ENCODE assay signal across 11 cellular contexts in the genomic region with DNA sequence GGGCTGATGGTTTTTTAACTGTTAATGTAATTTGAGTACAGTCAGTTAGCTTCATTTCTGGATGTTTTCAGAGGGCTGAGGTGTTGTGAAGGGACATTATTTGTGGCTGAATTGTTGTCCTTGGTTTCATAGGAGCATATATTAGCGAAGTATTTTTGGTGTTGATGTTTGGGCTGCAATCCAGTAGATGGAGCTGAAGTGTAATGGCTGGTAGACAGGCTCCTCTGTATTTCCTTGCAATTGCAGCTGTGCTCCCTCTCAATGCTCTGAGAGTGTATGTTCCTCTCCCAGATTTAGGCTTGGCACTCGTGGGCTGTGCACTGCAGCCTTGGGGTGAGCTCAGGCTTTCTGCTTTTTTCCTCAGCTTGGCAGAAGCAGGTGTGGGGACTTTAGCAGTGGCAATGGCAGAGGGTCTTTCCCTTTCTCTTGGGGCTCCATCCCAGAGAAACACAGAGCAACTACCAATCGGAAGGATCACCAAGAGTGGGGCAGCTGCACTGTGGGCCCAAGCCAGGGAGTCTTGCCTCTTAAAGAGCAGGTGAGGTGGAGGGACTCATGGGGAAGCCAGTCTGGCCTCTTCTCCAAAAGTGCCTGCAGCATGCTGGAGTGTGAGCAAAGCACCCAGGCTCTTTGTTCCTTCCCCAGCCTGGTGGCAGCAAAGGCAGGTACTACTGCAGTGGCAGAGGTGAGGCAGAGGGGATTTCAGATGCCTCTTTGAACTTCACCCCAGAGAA.
DNase-seq lines count a peak whose midpoint lies in the region; ATAC-seq and TF ChIP-seq lines count a peak whose summit lies in the region.
"Had no signal": no experiment of that assay in that cellular context is flagged by ENCODE, and none has a peak within 500 bp of the region (broad histone marks: within the 10 kb centered on the region; RNA-seq: fewer than 3 reads in every experiment).

No MANE protein-coding gene starts in this region.

- H3K36me3 ChIP-seq in SK-N-SH (replicated peaks in 1 of 2; ENCODE audit: control insufficient read depth in 1 of 2, insufficient read depth in 2 of 2, low read length in 1 of 2) (no peaks in the 10 kb centered on the region), KMS-11 (ENCODE audit: insufficient read depth) (no peaks in the 10 kb centered on the region)

- H3K4me2 ChIP-seq in SK-N-SH (no peak overlapping the region), KMS-11 (no peak overlapping the region)

- H4K20me1 ChIP-seq in SK-N-SH (ENCODE audit: insufficient read depth) (no peaks in the 10 kb centered on the region), KMS-11 (ENCODE audit: insufficient read depth) (no peaks in the 10 kb centered on the region)

- no peaks in the 10 kb centered on the region for H3K9me2 ChIP-seq in SK-N-SH

- TF ChIP-seq RAD21 in SK-N-SH (IDR thresholded peaks at IDR 0.05; ENCODE audit: low read length), result peak; percentile 28; the same call in 1 of the 2 replicates

- TF ChIP-seq CTCF in SK-N-SH (IDR thresholded peaks at IDR 0.05), result no peak
- TF ChIP-seq CTCF in KMS-11 (conservative IDR thresholded peaks at IDR 0.05; ENCODE audit: low read depth, low read length), result peak; percentile 22; the same call in 1 of the 2 replicates

- in situ Hi-C loops in T47D (cut with HindIII; ENCODE audit: low pct_unique_long_range_greater_than_20kb, low sequenced_read_pairs), result no loop called here

- DNase-seq in SK-N-SH, result no peak
- peak; percentile 6 to 84 for DNase-seq in T47D (ENCODE audit: low read depth in 1 of 2, low spot score in 1 of 2)
- no peak for DNase-seq in activated naive CD4-positive, alpha-beta T cell treated with anti-CD3 and anti-CD28 coated beads, Interleukin-2, amount 50 U/mL, for 16 hours
- no peak for DNase-seq in amniotic stem cell (lab: John Stamatoyannopoulos, UW)
- DNase-seq in hypothalamus (lab: John Stamatoyannopoulos, UW), result no peak
- DNase-seq in activated CD4-positive, alpha-beta T cell treated with anti-CD3 and anti-CD28 coated beads, Interleukin-2, amount 50 U/mL, for 48 hours, result no peak
- DNase-seq: activated effector memory CD4-positive, alpha-beta T cell treated with Interleukin-2 at 50 U/mL for 16 hours; immature natural killer cell; NCI-H146 had no signal

- no peaks in the 10 kb centered on the region for H3K27me3 ChIP-seq in SK-N-SH (ENCODE audit: insufficient read depth)
- no peaks in the 10 kb centered on the region for H3K27me3 ChIP-seq in KMS-11 (ENCODE audit: insufficient read depth, low read depth)

- H3K27ac ChIP-seq in SK-N-SH (ENCODE audit: low read depth in 2 of 2, low read length in 1 of 2) (no peak overlapping the region), KMS-11 (no peak overlapping the region)

- POLR2A ChIA-PET in SK-N-SH (lab: Yijun Ruan, JAX), result no interaction called here

- no peak for ATAC-seq in SK-N-SH treated with all-trans-retinoic acid at 6 μM for 48 hours

- no peak for TF ChIP-seq EP300 in SK-N-SH (IDR thresholded peaks at IDR 0.05; ENCODE audit: borderline replicate concordance in 1 of 2, low read depth in 1 of 2, low read length in 1 of 2)

- H3K9ac ChIP-seq in SK-N-SH, result no peak overlapping the region
- no peak overlapping the region for H3K9ac ChIP-seq in KMS-11

- H3K79me2 ChIP-seq in SK-N-SH (ENCODE audit: insufficient read depth) (no peaks in the 10 kb centered on the region), KMS-11 (ENCODE audit: insufficient read depth, low read depth) (no peaks in the 10 kb centered on the region)

- no peak overlapping the region for H3K4me3 ChIP-seq in SK-N-SH (ENCODE audit: low read depth in 2 of 2, low read length in 1 of 2)
- H3K4me3 ChIP-seq in KMS-11 (IDR thresholded peaks at IDR 0.05; ENCODE audit: insufficient read depth, low read depth, low read length), result no peak overlapping the region

- H2AFZ ChIP-seq in SK-N-SH (ENCODE audit: low read depth) (no peak overlapping the region), KMS-11 (ENCODE audit: low read depth) (no peak overlapping the region)

- CTCF ChIA-PET in SK-N-SH (lab: Yijun Ruan, JAX), result interaction anchor here (1.7 to 1.8 kb wide), 2 partner anchors 10 to 13 kb away, joined by 4 to 5 read pairs; no protein-coding TSS in a partner anchor

- H3K9me3 ChIP-seq in SK-N-SH, result no peaks in the 10 kb centered on the region

- WGBS in SK-N-SH (ENCODE audit: low lambda C conversion rate), result 31% methylated on average over 3 of the region's 3 CpGs

- H3K4me1 ChIP-seq in SK-N-SH (ENCODE audit: control insufficient read depth in 1 of 2, insufficient read depth in 2 of 2, low read depth in 1 of 2, low read length in 1 of 2) (no peaks in the 10 kb centered on the region), KMS-11 (ENCODE audit: low read depth, poor library complexity, severe bottlenecking) (no peaks in the 10 kb centered on the region)

- H3F3A ChIP-seq in SK-N-SH (replicated peaks; ENCODE audit: insufficient read depth), result no peaks in the 10 kb centered on the region

TF ChIP-seq in SK-N-SH, 30 proteins besides CTCF, POLR2A, EP300 and RAD21:
- TF ChIP-seq, protein P1, sequence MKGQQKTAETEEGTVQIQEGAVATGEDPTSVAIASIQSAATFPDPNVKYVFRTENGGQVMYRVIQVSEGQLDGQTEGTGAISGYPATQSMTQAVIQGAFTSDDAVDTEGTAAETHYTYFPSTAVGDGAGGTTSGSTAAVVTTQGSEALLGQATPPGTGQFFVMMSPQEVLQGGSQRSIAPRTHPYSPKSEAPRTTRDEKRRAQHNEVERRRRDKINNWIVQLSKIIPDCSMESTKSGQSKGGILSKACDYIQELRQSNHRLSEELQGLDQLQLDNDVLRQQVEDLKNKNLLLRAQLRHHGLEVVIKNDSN (IDR thresholded peaks at IDR 0.05; ENCODE audit: borderline replicate concordance, low read depth), result no peak
- no peak for TF ChIP-seq MEF2A (IDR thresholded peaks at IDR 0.05; ENCODE audit: borderline replicate concordance, low read depth)
- TF ChIP-seq FOSL2 (IDR thresholded peaks at IDR 0.05; ENCODE audit: borderline replicate concordance, low read depth), result no peak
- no peak for TF ChIP-seq GATA2 (CRISPR knock-in tag; IDR thresholded peaks at IDR 0.05)
- no peak for TF ChIP-seq TAF1 (IDR thresholded peaks at IDR 0.05; ENCODE audit: borderline replicate concordance, low read depth, low read length)
- no peak for TF ChIP-seq MXI1 (IDR thresholded peaks at IDR 0.05; ENCODE audit: low read depth, low read length)
- TF ChIP-seq FOXM1 (IDR thresholded peaks at IDR 0.05; ENCODE audit: low read depth), result no peak

TF ChIP-seq in SK-N-SH treated with all-trans-retinoic acid at 6 μM for 48 hours, 23 proteins besides CTCF, POLR2A, EP300 and RAD21:
- TF ChIP-seq, protein P2, sequence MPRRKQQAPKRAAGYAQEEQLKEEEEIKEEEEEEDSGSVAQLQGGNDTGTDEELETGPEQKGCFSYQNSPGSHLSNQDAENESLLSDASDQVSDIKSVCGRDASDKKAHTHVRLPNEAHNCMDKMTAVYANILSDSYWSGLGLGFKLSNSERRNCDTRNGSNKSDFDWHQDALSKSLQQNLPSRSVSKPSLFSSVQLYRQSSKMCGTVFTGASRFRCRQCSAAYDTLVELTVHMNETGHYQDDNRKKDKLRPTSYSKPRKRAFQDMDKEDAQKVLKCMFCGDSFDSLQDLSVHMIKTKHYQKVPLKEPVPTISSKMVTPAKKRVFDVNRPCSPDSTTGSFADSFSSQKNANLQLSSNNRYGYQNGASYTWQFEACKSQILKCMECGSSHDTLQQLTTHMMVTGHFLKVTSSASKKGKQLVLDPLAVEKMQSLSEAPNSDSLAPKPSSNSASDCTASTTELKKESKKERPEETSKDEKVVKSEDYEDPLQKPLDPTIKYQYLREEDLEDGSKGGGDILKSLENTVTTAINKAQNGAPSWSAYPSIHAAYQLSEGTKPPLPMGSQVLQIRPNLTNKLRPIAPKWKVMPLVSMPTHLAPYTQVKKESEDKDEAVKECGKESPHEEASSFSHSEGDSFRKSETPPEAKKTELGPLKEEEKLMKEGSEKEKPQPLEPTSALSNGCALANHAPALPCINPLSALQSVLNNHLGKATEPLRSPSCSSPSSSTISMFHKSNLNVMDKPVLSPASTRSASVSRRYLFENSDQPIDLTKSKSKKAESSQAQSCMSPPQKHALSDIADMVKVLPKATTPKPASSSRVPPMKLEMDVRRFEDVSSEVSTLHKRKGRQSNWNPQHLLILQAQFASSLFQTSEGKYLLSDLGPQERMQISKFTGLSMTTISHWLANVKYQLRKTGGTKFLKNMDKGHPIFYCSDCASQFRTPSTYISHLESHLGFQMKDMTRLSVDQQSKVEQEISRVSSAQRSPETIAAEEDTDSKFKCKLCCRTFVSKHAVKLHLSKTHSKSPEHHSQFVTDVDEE (CRISPR knock-in tag; IDR thresholded peaks at IDR 0.05), result no peak
- TF ChIP-seq, protein P3, sequence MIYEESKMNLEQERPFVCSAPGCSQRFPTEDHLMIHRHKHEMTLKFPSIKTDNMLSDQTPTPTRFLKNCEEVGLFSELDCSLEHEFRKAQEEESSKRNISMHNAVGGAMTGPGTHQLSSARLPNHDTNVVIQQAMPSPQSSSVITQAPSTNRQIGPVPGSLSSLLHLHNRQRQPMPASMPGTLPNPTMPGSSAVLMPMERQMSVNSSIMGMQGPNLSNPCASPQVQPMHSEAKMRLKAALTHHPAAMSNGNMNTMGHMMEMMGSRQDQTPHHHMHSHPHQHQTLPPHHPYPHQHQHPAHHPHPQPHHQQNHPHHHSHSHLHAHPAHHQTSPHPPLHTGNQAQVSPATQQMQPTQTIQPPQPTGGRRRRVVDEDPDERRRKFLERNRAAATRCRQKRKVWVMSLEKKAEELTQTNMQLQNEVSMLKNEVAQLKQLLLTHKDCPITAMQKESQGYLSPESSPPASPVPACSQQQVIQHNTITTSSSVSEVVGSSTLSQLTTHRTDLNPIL (CRISPR knock-in tag; IDR thresholded peaks at IDR 0.05; ENCODE audit: low read depth), result no peak
- TF ChIP-seq BACH2 (CRISPR knock-in tag; IDR thresholded peaks at IDR 0.05; ENCODE audit: borderline replicate concordance), result no peak
- no peak for TF ChIP-seq ZC3H10 (CRISPR knock-in tag; IDR thresholded peaks at IDR 0.05)
- TF ChIP-seq RARB (CRISPR knock-in tag; IDR thresholded peaks at IDR 0.05), result no peak
- TF ChIP-seq ISL1 (CRISPR knock-in tag; IDR thresholded peaks at IDR 0.05), result no peak
- TF ChIP-seq SNAI2 (CRISPR knock-in tag; IDR thresholded peaks at IDR 0.05), result no peak
- no peak for TF ChIP-seq ZNF70 (CRISPR knock-in tag; IDR thresholded peaks at IDR 0.05)

Comparison
In these comparisons a context has a peak if more than half of its experiments do, and no peak if none do; other contexts are left out.
1. DNase-seq: peak in T47D (2 of 2); none in SK-N-SH (single experiment), activated naive CD4-positive, alpha-beta T cell treated with anti-CD3 and anti-CD28 coated beads, Interleukin-2, amount 50 U/mL, for 16 hours (single experiment), amniotic stem cell (single experiment), hypothalamus (0 of 51) and activated CD4-positive, alpha-beta T cell treated with anti-CD3 and anti-CD28 coated beads, Interleukin-2, amount 50 U/mL, for 48 hours (0 of 2).